ENCODE assay signal across 16 cellular contexts in the genomic region with DNA sequence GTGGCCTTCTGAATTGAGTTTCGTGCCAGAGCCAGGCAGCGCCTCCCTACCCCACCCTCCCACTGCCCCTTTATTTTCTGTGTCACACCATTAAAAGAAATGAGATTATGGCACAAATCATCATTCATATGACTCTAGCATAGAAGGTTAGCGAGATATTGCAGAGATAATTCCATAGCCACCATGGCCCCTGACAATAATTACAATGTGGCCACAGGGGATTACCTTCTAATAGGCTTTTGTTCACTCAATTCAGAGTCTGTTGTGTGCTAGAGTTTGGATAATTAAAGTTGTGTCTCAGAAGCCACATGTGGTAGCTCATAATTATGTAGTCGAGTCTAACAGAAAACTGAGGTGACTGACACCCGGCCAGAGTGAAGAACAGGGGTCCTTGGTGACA.
"Had no signal": no experiment of that assay in that cellular context is flagged by ENCODE, and none has a peak within 500 bp of the region (broad histone marks: within the 10 kb centered on the region; RNA-seq: fewer than 3 reads in every experiment).

No MANE protein-coding gene starts in this region.

- H3K9me3 ChIP-seq: esophagus muscularis mucosa, lower lobe of right lung, neutrophil, tibial artery, vagina had no signal

- H3K36me3 ChIP-seq: cardiac muscle cell, esophagus muscularis mucosa, lower lobe of right lung, neutrophil, tibial artery, vagina had no signal

- DNase-seq: activated CD4-positive, alpha-beta T cell treated with anti-CD3 and anti-CD28 coated beads, Interleukin-2, amount 10 ng/mL, durations not matched to agents 24 days and 14 days; activated naive CD4-positive, alpha-beta T cell treated with anti-CD3 and anti-CD28 coated beads for 36 hours; left cardiac atrium; lower lobe of right lung; midbrain; posterior cingulate gyrus; right cardiac atrium; tibial artery had no signal

- H3K9me3 Mint-ChIP-seq: activated CD4-positive, alpha-beta T cell treated with anti-CD3 and anti-CD28 coated beads, Interleukin-2, amount 10 ng/mL, durations not matched to agents 24 days and 14 days; activated naive CD4-positive, alpha-beta T cell treated with anti-CD3 and anti-CD28 coated beads for 36 hours; activated T-helper 17 cell treated with anti-CD3 and anti-CD28 coated beads, Interleukin-2, amount 50 U/mL, for 72 hours; stimulated activated effector memory CD8-positive, alpha-beta T cell treated with anti-CD3 and anti-CD28 coated beads, Interleukin-12 subunit alpha, Interleukin-12 subunit beta, amount 100 ng/mL, for 72 hours had no signal

- H3K4me1 ChIP-seq: esophagus muscularis mucosa, vagina had no signal

- H3K4me1 Mint-ChIP-seq: activated CD4-positive, alpha-beta T cell treated with anti-CD3 and anti-CD28 coated beads, Interleukin-2, amount 10 ng/mL, durations not matched to agents 24 days and 14 days; activated T-helper 17 cell treated with anti-CD3 and anti-CD28 coated beads, Interleukin-2, amount 50 U/mL, for 72 hours; stimulated activated effector memory CD8-positive, alpha-beta T cell treated with anti-CD3 and anti-CD28 coated beads, Interleukin-12 subunit alpha, Interleukin-12 subunit beta, amount 100 ng/mL, for 72 hours had no signal

- H3K36me3 Mint-ChIP-seq: stimulated activated effector memory CD8-positive, alpha-beta T cell treated with anti-CD3 and anti-CD28 coated beads, Interleukin-12 subunit alpha, Interleukin-12 subunit beta, amount 100 ng/mL, for 72 hours; WTC11 had no signal

- H3K4me3 Mint-ChIP-seq: activated CD4-positive, alpha-beta T cell treated with anti-CD3 and anti-CD28 coated beads, Interleukin-2, amount 10 ng/mL, durations not matched to agents 24 days and 14 days; activated naive CD4-positive, alpha-beta T cell treated with anti-CD3 and anti-CD28 coated beads for 36 hours; activated T-helper 17 cell treated with anti-CD3 and anti-CD28 coated beads, Interleukin-2, amount 50 U/mL, for 72 hours; stimulated activated effector memory CD8-positive, alpha-beta T cell treated with anti-CD3 and anti-CD28 coated beads, Interleukin-12 subunit alpha, Interleukin-12 subunit beta, amount 100 ng/mL, for 72 hours; WTC11 had no signal

- H3K27ac Mint-ChIP-seq: activated CD4-positive, alpha-beta T cell treated with anti-CD3 and anti-CD28 coated beads, Interleukin-2, amount 10 ng/mL, durations not matched to agents 24 days and 14 days; activated naive CD4-positive, alpha-beta T cell treated with anti-CD3 and anti-CD28 coated beads for 36 hours; activated T-helper 17 cell treated with anti-CD3 and anti-CD28 coated beads, Interleukin-2, amount 50 U/mL, for 72 hours; stimulated activated effector memory CD8-positive, alpha-beta T cell treated with anti-CD3 and anti-CD28 coated beads, Interleukin-12 subunit alpha, Interleukin-12 subunit beta, amount 100 ng/mL, for 72 hours; WTC11 had no signal

- H3K27ac ChIP-seq: cardiac muscle cell, esophagus muscularis mucosa, lower lobe of right lung, neutrophil, tibial artery, vagina had no signal

- H3K4me3 ChIP-seq: cardiac muscle cell, esophagus muscularis mucosa, lower lobe of right lung, smooth muscle cell, tibial artery, vagina had no signal

- ATAC-seq: activated T-helper 17 cell treated with anti-CD3 and anti-CD28 coated beads, Interleukin-2, amount 50 U/mL, for 72 hours; left cardiac atrium; lower lobe of right lung; right cardiac atrium; stimulated activated effector memory CD8-positive, alpha-beta T cell treated with anti-CD3 and anti-CD28 coated beads, Interleukin-12 subunit alpha, Interleukin-12 subunit beta, amount 100 ng/mL, for 72 hours; WTC11 had no signal
